In the genomic region with DNA sequence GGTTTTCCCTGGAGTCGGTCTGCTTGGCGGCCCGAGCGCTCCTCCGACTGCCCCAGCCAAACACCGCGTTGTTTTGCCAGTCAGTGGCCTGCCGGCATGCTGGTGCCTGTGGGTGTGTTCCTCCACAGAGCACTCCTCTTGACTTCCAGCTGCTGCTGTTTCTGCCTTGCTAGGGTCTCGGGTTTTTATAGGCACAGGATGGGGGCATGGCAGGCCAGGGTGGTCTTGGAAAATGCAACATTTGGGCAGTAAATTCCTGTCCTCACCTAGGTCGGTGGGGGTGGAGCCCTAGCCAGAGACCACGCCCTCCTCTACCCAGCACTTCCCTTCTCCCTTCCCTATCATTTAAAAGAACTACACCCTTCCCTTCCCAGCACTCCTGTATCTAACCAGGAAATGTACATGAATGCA, we compare ENCODE assay signal across 22 cellular contexts. TPM values are rescaled to one million over a fixed set of nuclear protein-coding genes. Genes with fewer than 3 reads are reported as not detected.
DNase-seq lines count a peak whose midpoint lies in the region; ATAC-seq, FAIRE-seq and TF ChIP-seq lines count a peak whose summit lies in the region.
"Had no signal": no experiment of that assay in that cellular context is flagged by ENCODE, and none has a peak within 500 bp of the region (broad histone marks: within the 10 kb centered on the region; RNA-seq: fewer than 3 reads in every experiment).

No MANE protein-coding gene starts in this region.

- FAIRE-seq in K562 (lab: Jason Lieb, UNC) (no peak), small intestine (lab: Jason Lieb, UNC) (no peak)

- WGBS in K562 (ENCODE audit: insufficient coverage, low coverage, missing lambda C conversion rate) = 28% methylated on average over 10 of the region's 11 CpGs
- 58 to 68% (median 68%) methylated on average over 11 of the region's 11 CpGs for whole genome bisulfite sequencing in small intestine, 3 donors

- no peak for TF ChIP-seq POLR2A in K562 (conservative IDR thresholded peaks at IDR 0.05)

- H3K4me3 ChIP-seq in K562 = no peak overlapping the region
- peak overlapping the region; percentile 40 for H3K4me3 ChIP-seq in iPS-15b (ENCODE audit: low read depth, low read length)
- H3K4me3 ChIP-seq in small intestine (ENCODE audit: low read depth in 1 of 2, low read length in 2 of 2) = no peak overlapping the region
- H3K4me3 ChIP-seq: MG63 had no signal

- intact Hi-C loops in K562 (cut with micrococcal nuclease) = no loop called here

- no peaks in the 10 kb centered on the region for H3K36me3 Mint-ChIP-seq in chondrocyte (ENCODE audit: low read depth)
- H3K36me3 Mint-ChIP-seq: type B pancreatic cell had no signal

- H3K27ac Mint-ChIP-seq in chondrocyte (ENCODE audit: unreplicated experiment) = no peak overlapping the region
- H3K27ac Mint-ChIP-seq: B cell, type B pancreatic cell had no signal

- no TSS peak for BruUV-seq in K562 (replicated peaks; lab: Mats Ljungman, UMichigan)

- peak overlapping the region; percentile 39 for H3K4me2 ChIP-seq in K562 (ENCODE audit: insufficient read depth, low read length)

- H3K9me3 ChIP-seq in K562 (replicated peaks; ENCODE audit: control insufficient read depth, insufficient read depth, low read depth, low read length) (no peaks in the 10 kb centered on the region), iPS-15b (ENCODE audit: control insufficient read depth, insufficient read depth, low read length) (no peaks in the 10 kb centered on the region), small intestine (ENCODE audit: control insufficient read depth, low read depth) (no peaks in the 10 kb centered on the region)
- H3K9me3 ChIP-seq: MG63 had no signal

- H3K4me3 Mint-ChIP-seq in chondrocyte (ENCODE audit: unreplicated experiment) = no peak overlapping the region
- H3K4me3 Mint-ChIP-seq: B cell, type B pancreatic cell had no signal

- TF ChIP-seq CTCF in K562 (IDR thresholded peaks at IDR 0.05 in 2 of 3, conservative IDR thresholded peaks at IDR 0.05 in 1 of 3; ENCODE audit: insufficient read depth in 2 of 3, low read depth in 1 of 3, low read length in 3 of 3) (no peak), chondrocyte (IDR thresholded peaks at IDR 0.05) (no peak)

- H3K36me3 ChIP-seq in K562 (ENCODE audit: control insufficient read depth, insufficient read depth, low read length) (no peaks in the 10 kb centered on the region), iPS-15b (ENCODE audit: control insufficient read depth, insufficient read depth, low read length) (no peaks in the 10 kb centered on the region), small intestine (ENCODE audit: control insufficient read depth in 2 of 2, insufficient read depth in 2 of 2, low read length in 2 of 2) (no peaks in the 10 kb centered on the region)
- H3K36me3 ChIP-seq: MG63 had no signal

- peaks cover 5% of the 10 kb centered on the region for H3K4me1 Mint-ChIP-seq in chondrocyte (ENCODE audit: low read depth)

- 0 out of 3 replicates have a peak, but pooled peaks have one; percentile 43 for ATAC-seq in K562
- no peak for ATAC-seq in HG02642 (IDR thresholded peaks at IDR 0.05; ENCODE audit: poor library complexity, unreplicated experiment)
- ATAC-seq in GM18520 (IDR thresholded peaks at IDR 0.05; ENCODE audit: unreplicated experiment) = no peak

- H3K4me1 ChIP-seq in K562 (replicated peaks in 1 of 2; ENCODE audit: control insufficient read depth in 2 of 2, insufficient read depth in 2 of 2, low read length in 2 of 2) (no peaks in the 10 kb centered on the region), iPS-15b (ENCODE audit: control insufficient read depth, insufficient read depth, low read length) (no peaks in the 10 kb centered on the region), small intestine (ENCODE audit: control insufficient read depth in 2 of 2, insufficient read depth in 1 of 2, low read depth in 1 of 2, low read length in 1 of 2) (no peaks in the 10 kb centered on the region)

- H4K20me1 ChIP-seq in K562 (replicated peaks; ENCODE audit: control insufficient read depth, insufficient read depth, low read length) = no peaks in the 10 kb centered on the region

- in situ Hi-C loops in K562 (cut with MboI) = no loop called here

- H3K9me1 ChIP-seq in K562 (ENCODE audit: control insufficient read depth, insufficient read depth, low read length) = no peaks in the 10 kb centered on the region

- H3K27me3 ChIP-seq in K562 (ENCODE audit: control insufficient read depth in 2 of 2, insufficient read depth in 2 of 2, low read length in 2 of 2) = peaks cover 0 to 4% of the 10 kb centered on the region in 2 experiments; a peak in 2 of 5 replicates
- H3K27me3 ChIP-seq in iPS-15b (ENCODE audit: control insufficient read depth, insufficient read depth, low read length) = no peaks in the 10 kb centered on the region
- H3K27me3 ChIP-seq in small intestine (ENCODE audit: control insufficient read depth in 2 of 2, insufficient read depth in 2 of 2, low read length in 2 of 2) = no peaks in the 10 kb centered on the region
- H3K27me3 ChIP-seq: MG63 had no signal

- H3K79me2 ChIP-seq in K562 (ENCODE audit: control insufficient read depth, insufficient read depth, low read length) = no peaks in the 10 kb centered on the region

- POLR2A ChIA-PET in K562 (lab: Yijun Ruan, JAX) = no interaction called here

- no peak overlapping the region for H3K27ac ChIP-seq in K562 (ENCODE audit: extremely low read depth, low read depth, low read length)
- no peak overlapping the region for H3K27ac ChIP-seq in small intestine (ENCODE audit: low read depth in 1 of 2, low read length in 1 of 2)

- TF ChIP-seq EP300 in K562 (IDR thresholded peaks at IDR 0.05; ENCODE audit: low read length) = no peak

- H3K9ac ChIP-seq in K562 (ENCODE audit: insufficient read depth in 1 of 2, low read depth in 2 of 2, low read length in 2 of 2) (no peak overlapping the region), iPS-15b (ENCODE audit: low read depth, low read length) (no peak overlapping the region)

- H2AFZ ChIP-seq in K562 (ENCODE audit: low read depth, low read length) = peak overlapping the region; percentile 57

- no peak for TF ChIP-seq RAD21 in K562 (CRISPR knock-in tag; conservative IDR thresholded peaks at IDR 0.05 in 1 of 2, IDR thresholded peaks at IDR 0.05 in 1 of 2)

- peaks cover 10% of the 10 kb centered on the region for H3K27me3 Mint-ChIP-seq in chondrocyte (ENCODE audit: low read depth)

- no peaks in the 10 kb centered on the region for H3K9me3 Mint-ChIP-seq in chondrocyte (ENCODE audit: low read depth)
- H3K9me3 Mint-ChIP-seq: type B pancreatic cell had no signal

- CTCF ChIA-PET in K562 (lab: Yijun Ruan, JAX; ENCODE audit: low intra/inter-chr PET ratio) = no interaction called here

- peak; percentile 48 for DNase-seq in NCI-H2171 treated with DMSO at 0.1 percent for 48 hours (lab: John Stamatoyannopoulos, UW)
- DNase-seq in NCI-H2171 (lab: John Stamatoyannopoulos, UW) = no peak
- DNase-seq in K562 (ENCODE audit: extremely low read depth in 1 of 4, low spot score in 3 of 4) = no peak
- peak; percentile 19 for DNase-seq in small intestine
- DNase-seq in chondrocyte (ENCODE audit: low spot score) = no peak
- DNase-seq: activated CD4-positive, alpha-beta T cell treated with anti-CD3 and anti-CD28 coated beads, Interleukin-2, amount 50 U/mL, for 48 hours; activated effector memory CD4-positive, alpha-beta T cell treated with Interleukin-2 at 50 U/mL for 16 hours; COR-L47; foreskin fibroblast; IMR-90; MG63; NCI-H1436 treated with DMSO at 0.1 percent for 48 hours; NCI-H748 treated with DMSO at 0.1 percent for 48 hours; SHP77 treated with DMSO at 0.1 percent for 48 hours; stimulated activated CD4-positive, alpha-beta T cell treated with anti-CD3 and anti-CD28 coated beads, Interleukin-12 subunit alpha, Interleukin-12 subunit beta, amount 100 ng/mL, for 4 hours; T-helper 1 cell had no signal

TF ChIP-seq in K562, 482 proteins besides CTCF, POLR2A, EP300 and RAD21 (continues in another document):
- TF ChIP-seq ZBTB5 (IDR thresholded peaks at IDR 0.05) (0 out of 2 replicates have a peak, but pooled peaks have one; percentile 42), ZNF174 (CRISPR knock-in tag; IDR thresholded peaks at IDR 0.05) (no peak), SPI1 (IDR thresholded peaks at IDR 0.05; ENCODE audit: borderline replicate concordance, low read depth, low read length) (peak; percentile 34; the same call in 1 of the 2 replicates)

RNA-seq across cellular contexts. Expression of gene VASH1, which starts 34.7 kb away (rescaled TPM):
- 0.30 and 0.46 TPM in 2 replicates for total RNA-seq in K562 (2011; cell fraction: chromatin; rRNA removed; ENCODE audit: low replicate concordance)
- 0.67 TPM in 1 of 2 replicates, not detected in the other for total RNA-seq in K562 (2011; cell fraction: nucleolus; rRNA removed)
- 0.07 and 0.15 TPM in 2 replicates for total RNA-seq in K562 (2011; cell fraction: nucleoplasm; rRNA removed)
- 0.05 and 0.16 TPM in 2 replicates for total RNA-seq in K562 (2014; rRNA removed)
- 0.11 and 0.22 TPM in 2 replicates for total RNA-seq in K562 (2014; rRNA removed; fragmentation: Illumina TruSeq; extraction: Trizol)
- total RNA-seq in K562 (2015; rRNA removed; fragmentation: Illumina TruSeq; extraction: Trizol) = 0.11 and 0.25 TPM in 2 replicates
- total RNA-seq in K562 (2021) = 0.16 and 0.27 TPM in 2 replicates
- polyA plus RNA-seq in K562 (2011; rRNA removed) = 0.15 and 0.43 TPM in 2 replicates
- 0.18 and 0.55 TPM in 2 replicates for polyA plus RNA-seq in K562 (2011; cell fraction: cytosol; rRNA removed)
- polyA plus RNA-seq in K562 (2011; cell fraction: nucleus; rRNA removed) = 0.74 and 1.3 TPM in 2 replicates
- 0.46 and 0.48 TPM in 2 replicates for polyA plus RNA-seq in K562 (2012)
- 0.03 and 0.11 TPM in 2 replicates for polyA plus RNA-seq in K562 (2014; fragmentation: Illumina TruSeq; extraction: Trizol)
- polyA plus RNA-seq in K562 (2014; fragmentation: Nextera tagmentation; extraction: Ambion mirVana) = under 1 TPM in 1 of 2 experiments, not detected in 1; 0.01 TPM
- polyA plus RNA-seq in K562 (2014; rRNA removed) = 0.16 and 0.49 TPM in 2 replicates
- polyA minus RNA-seq in K562 (2011; rRNA and poly(A)+ RNA removed) = 0.24 and 0.46 TPM in 2 replicates
- polyA minus RNA-seq in K562 (2011; cell fraction: cytosol; rRNA and poly(A)+ RNA removed) = 0.73 and 0.76 TPM in 2 replicates
- 0.33 and 0.40 TPM in 2 replicates for polyA minus RNA-seq in K562 (2011; cell fraction: nucleus; rRNA and poly(A)+ RNA removed)
- 1 to 10 TPM; 1.3 to 8.9 (median 1.6) TPM for polyA plus RNA-seq in small intestine
- 26.0 to 41.8 TPM (median 29.7 TPM) in 3 replicates for total RNA-seq in chondrocyte
- total RNA-seq: OCI-LY7 had no signal

Comparison
In these comparisons a context has a peak if more than half of its experiments do, and no peak if none do; other contexts are left out.
1. DNase-seq: peak in NCI-H2171 treated with DMSO at 0.1 percent for 48 hours (single experiment) and small intestine (single experiment); none in NCI-H2171 (single experiment), K562 (0 of 4) and chondrocyte (single experiment).
2. RNA of gene VASH1, which starts 34.7 kb away (total RNA-seq): 26.0 to 41.8 TPM in chondrocyte; 0.05 to 0.67 TPM in K562; every median in the first group is over 10 times any median in the second.